1 cellular context compared by ENCODE assay signal in genomic region chr12:49741882-49742620, GRCh38.
TF ChIP-seq lines count a peak whose summit lies in the region.

No MANE protein-coding gene starts in this region.

TF ChIP-seq in HepG2, 621 proteins besides CTCF, POLR2A, EP300 and RAD21 (continued from another document and continues in another):
- TF ChIP-seq BCLAF1 (IDR thresholded peaks at IDR 0.05) (no peak), NFKBIZ (CRISPR knock-in tag; IDR thresholded peaks at IDR 0.05) (no peak), IRF9 (CRISPR knock-in tag; IDR thresholded peaks at IDR 0.05; ENCODE audit: borderline replicate concordance) (no peak), ZNF709 (CRISPR knock-in tag; IDR thresholded peaks at IDR 0.05) (no peak), BATF2 (CRISPR knock-in tag; IDR thresholded peaks at IDR 0.05) (no peak), GATA4 (IDR thresholded peaks at IDR 0.05; ENCODE audit: borderline replicate concordance, low read depth) (no peak), CEBPZ (IDR thresholded peaks at IDR 0.05; ENCODE audit: low read length) (no peak), NFIB (CRISPR knock-in tag; IDR thresholded peaks at IDR 0.05; ENCODE audit: borderline replicate concordance) (no peak), ZFP37 (CRISPR knock-in tag; IDR thresholded peaks at IDR 0.05; ENCODE audit: borderline replicate concordance) (no peak), PHF20 (CRISPR knock-in tag; IDR thresholded peaks at IDR 0.05) (no peak), ZNF7 (CRISPR knock-in tag; IDR thresholded peaks at IDR 0.05) (no peak), ZNF773 (CRISPR knock-in tag; IDR thresholded peaks at IDR 0.05; ENCODE audit: borderline replicate concordance) (no peak), TFDP2 (CRISPR knock-in tag; IDR thresholded peaks at IDR 0.05) (peak; percentile 26; the same call in 1 of the 2 replicates), REXO4 (CRISPR knock-in tag; IDR thresholded peaks at IDR 0.05; ENCODE audit: borderline replicate concordance) (no peak), ZMAT3 (CRISPR knock-in tag; conservative IDR thresholded peaks at IDR 0.05) (0 out of 2 replicates have a peak, but pooled peaks have one; percentile 13), ZNF761 (CRISPR knock-in tag; conservative IDR thresholded peaks at IDR 0.05) (no peak), ZBTB43 (CRISPR knock-in tag; conservative IDR thresholded peaks at IDR 0.05) (no peak), TRAFD1 (CRISPR knock-in tag; IDR thresholded peaks at IDR 0.05; ENCODE audit: borderline replicate concordance) (no peak), HMGA1 (CRISPR knock-in tag; conservative IDR thresholded peaks at IDR 0.05) (no peak), ZNF552 (CRISPR knock-in tag; IDR thresholded peaks at IDR 0.05; ENCODE audit: borderline replicate concordance) (no peak), AGO1 (IDR thresholded peaks at IDR 0.05; ENCODE audit: low read depth, low read length, poor library complexity, severe bottlenecking) (no peak), GMEB2 (CRISPR knock-in tag; IDR thresholded peaks at IDR 0.05; ENCODE audit: low read depth) (no peak), SP1 (IDR thresholded peaks at IDR 0.05) (no peak), SP1 (CRISPR knock-in tag; IDR thresholded peaks at IDR 0.05) (no peak; the same call in 1 of the 2 replicates), HMGXB3 (CRISPR knock-in tag; IDR thresholded peaks at IDR 0.05; ENCODE audit: borderline replicate concordance) (no peak), RXRA (CRISPR knock-in tag; IDR thresholded peaks at IDR 0.05) (peak; percentile 80), ZNF30 (CRISPR knock-in tag; IDR thresholded peaks at IDR 0.05) (no peak), ZNF383 (CRISPR knock-in tag; IDR thresholded peaks at IDR 0.05; ENCODE audit: borderline replicate concordance) (0 out of 2 replicates have a peak, but pooled peaks have one; percentile 12), ZNF879 (CRISPR knock-in tag; IDR thresholded peaks at IDR 0.05) (peak; percentile 35; the same call in 1 of the 2 replicates), NFYC (CRISPR knock-in tag; IDR thresholded peaks at IDR 0.05) (no peak), SP5 (CRISPR knock-in tag; IDR thresholded peaks at IDR 0.05; ENCODE audit: borderline replicate concordance, low read depth) (no peak; the same call in 1 of the 2 replicates), MLXIP (CRISPR knock-in tag; IDR thresholded peaks at IDR 0.05; ENCODE audit: borderline replicate concordance) (no peak)
